Comparison of ENCODE assay signal across 8 cellular contexts in genomic region chr3:133038731-133039398, GRCh38. TPM values are rescaled to one million over a fixed set of nuclear protein-coding genes. Genes with fewer than 3 reads are reported as not detected.
A peak's percentile ranks its signal among the peaks of the same experiment; 100 is the strongest.
DNase-seq lines count a peak whose midpoint lies in the region; ATAC-seq and TF ChIP-seq lines count a peak whose summit lies in the region.

No MANE protein-coding gene starts in this region.

- H3K79me1 ChIP-seq in mesendoderm (ENCODE audit: low read length) = no peaks in the 10 kb centered on the region

- peak overlapping the region; percentile 86 for H3K4me3 ChIP-seq in mesendoderm (ENCODE audit: low read length)
- peak overlapping the region; percentile 68 to 87 (median 84) for H3K4me3 ChIP-seq in upper lobe of left lung

- no peak overlapping the region for H2BK5ac ChIP-seq in mesendoderm (ENCODE audit: low read length)

- ATAC-seq in upper lobe of left lung (ENCODE audit: low FRiP score in 2 of 2) (peak in 1 of 2 donors; percentile 63), GM21576 (IDR thresholded peaks at IDR 0.05; ENCODE audit: unreplicated experiment) (no peak)
- no peak for ATAC-seq in naive thymus-derived CD8-positive, alpha-beta T cell

- no peak for TF ChIP-seq POLR2A in upper lobe of left lung (IDR thresholded peaks at IDR 0.05)

- peak; percentile 57 for DNase-seq in D341Med (ENCODE audit: low spot score)
- peak; percentile 25 for DNase-seq in LHCN-M2 (ENCODE audit: low read depth)
- peak; percentile 69 for DNase-seq in mesendoderm
- peak; percentile 26 to 86 for DNase-seq in upper lobe of left lung
- DNase-seq in naive thymus-derived CD8-positive, alpha-beta T cell = no peak
- DNase-seq in KG1 (lab: John Stamatoyannopoulos, UW) = no peak

- no peak overlapping the region for H2BK15ac ChIP-seq in mesendoderm (replicated peaks; ENCODE audit: low read depth)

- TF ChIP-seq EP300 in upper lobe of left lung (IDR thresholded peaks at IDR 0.05) = no peak

- WGBS in mesendoderm (ENCODE audit: extremely low coverage, insufficient coverage, low lambda C conversion rate) = no CpG with 5 or more reads among the region's 32 CpGs
- 3 to 11% methylated on average over 18 to 32 of the region's 32 CpGs for WGBS in upper lobe of left lung, 2 donors

- H3K79me2 ChIP-seq in mesendoderm (ENCODE audit: control insufficient read depth, insufficient read depth, low read length) = no peaks in the 10 kb centered on the region

- H3K4ac ChIP-seq in mesendoderm (ENCODE audit: low read depth, low read length) = no peak overlapping the region

- H3K9ac ChIP-seq in mesendoderm (ENCODE audit: low read length) = peak overlapping the region; percentile 71

- no peaks in the 10 kb centered on the region for H3K9me3 Mint-ChIP-seq in dendritic cell treated with granulocyte-macrophage colony-stimulating factor and Interleukin-4, amounts not matched to agents 40 ng/mL and 50 ng/mL, for 4 days
- peaks cover 0 to 4% (median 0%) of the 10 kb centered on the region in 9 donors for H3K9me3 Mint-ChIP-seq in naive thymus-derived CD8-positive, alpha-beta T cell

- H3K4me3 Mint-ChIP-seq in dendritic cell treated with granulocyte-macrophage colony-stimulating factor and Interleukin-4, amounts not matched to agents 40 ng/mL and 50 ng/mL, for 4 days = peak overlapping the region; percentile 66
- H3K4me3 Mint-ChIP-seq in naive thymus-derived CD8-positive, alpha-beta T cell = peak overlapping the region in 4 of 10 donors; percentile 5 to 58 (median 21)

- TF ChIP-seq CTCF in upper lobe of left lung (IDR thresholded peaks at IDR 0.05) = no peak

- H4K8ac ChIP-seq in mesendoderm (ENCODE audit: low read depth, low read length) = no peak overlapping the region

- H4K5ac ChIP-seq in mesendoderm (ENCODE audit: low read length) = no peak overlapping the region

- intact Hi-C loops in dendritic cell treated with granulocyte-macrophage colony-stimulating factor and Interleukin-4, amounts not matched to agents 40 ng/mL and 50 ng/mL, for 4 days (cut with micrococcal nuclease) = no loop called here

- H3K27me3 ChIP-seq in mesendoderm (ENCODE audit: insufficient read depth, low read length, poor library complexity) (no peaks in the 10 kb centered on the region), upper lobe of left lung (no peaks in the 10 kb centered on the region)

- no peaks in the 10 kb centered on the region for H3K9me3 ChIP-seq in upper lobe of left lung

- POLR2A ChIA-PET in naive thymus-derived CD8-positive, alpha-beta T cell (lab: Charles Lee) = no interaction called here

- peak overlapping the region; percentile 3 for H3K23ac ChIP-seq in mesendoderm (ENCODE audit: low read length)

- no peak overlapping the region for H2BK120ac ChIP-seq in mesendoderm (ENCODE audit: low read depth, low read length)

- H3K36me3 ChIP-seq in mesendoderm (ENCODE audit: control insufficient read depth, insufficient read depth, low read length) (no peaks in the 10 kb centered on the region), upper lobe of left lung (no peaks in the 10 kb centered on the region)

- H3K27ac ChIP-seq in mesendoderm (ENCODE audit: low read depth, low read length) (no peak overlapping the region), upper lobe of left lung (peak overlapping the region; percentile 49 to 85 (median 64))

- H2AK5ac ChIP-seq in mesendoderm (ENCODE audit: low read length) = no peak overlapping the region

- peaks cover 13% of the 10 kb centered on the region for H3K4me1 Mint-ChIP-seq in dendritic cell treated with granulocyte-macrophage colony-stimulating factor and Interleukin-4, amounts not matched to agents 40 ng/mL and 50 ng/mL, for 4 days (ENCODE audit: low read depth)
- H3K4me1 Mint-ChIP-seq in naive thymus-derived CD8-positive, alpha-beta T cell = peaks cover 2 to 13% (median 6%) of the 10 kb centered on the region in 4 donors

- no peak overlapping the region for H3K27ac Mint-ChIP-seq in dendritic cell treated with granulocyte-macrophage colony-stimulating factor and Interleukin-4, amounts not matched to agents 40 ng/mL and 50 ng/mL, for 4 days
- no peak overlapping the region for H3K27ac Mint-ChIP-seq in naive thymus-derived CD8-positive, alpha-beta T cell

- peak overlapping the region; percentile 76 for H3K4me2 ChIP-seq in mesendoderm (ENCODE audit: low read length)

- no peaks in the 10 kb centered on the region for H3K4me1 ChIP-seq in mesendoderm (ENCODE audit: control insufficient read depth, low read depth, low read length)
- H3K4me1 ChIP-seq in upper lobe of left lung = peaks cover 11 to 21% (median 18%) of the 10 kb centered on the region in 4 donors

- no peaks in the 10 kb centered on the region for H3K36me3 Mint-ChIP-seq in dendritic cell treated with granulocyte-macrophage colony-stimulating factor and Interleukin-4, amounts not matched to agents 40 ng/mL and 50 ng/mL, for 4 days (ENCODE audit: low read depth)
- peaks cover 0 to 5% (median 0%) of the 10 kb centered on the region in 3 donors for H3K36me3 Mint-ChIP-seq in naive thymus-derived CD8-positive, alpha-beta T cell

- H3K18ac ChIP-seq in mesendoderm (ENCODE audit: low read length) = no peak overlapping the region

- H3K27me3 Mint-ChIP-seq in dendritic cell treated with granulocyte-macrophage colony-stimulating factor and Interleukin-4, amounts not matched to agents 40 ng/mL and 50 ng/mL, for 4 days = peaks cover 54% of the 10 kb centered on the region
- H3K27me3 Mint-ChIP-seq in naive thymus-derived CD8-positive, alpha-beta T cell = peaks cover 23 to 68% (median 39%) of the 10 kb centered on the region in 5 donors

- peak overlapping the region; percentile 94 for H3K56ac ChIP-seq in mesendoderm (ENCODE audit: low read length)

RNA-seq across cellular contexts. Expression of gene TMEM108, which starts 0.7 kb away (rescaled TPM):
- total RNA-seq in LHCN-M2 (2014; rRNA removed) (5.8 and 9.4 TPM in 2 replicates), upper lobe of left lung (10 to 100 TPM in 3 of 6 donors, 1 to 10 TPM in 3; 3.1 to 13.0 (median 7.9) TPM)
- polyA plus RNA-seq in LHCN-M2 (2012) = 22.1 TPM
- 6.1 TPM for polyA plus RNA-seq in mesendoderm (2013, experiment 1 of 2)
- 6.8 TPM for polyA plus RNA-seq in mesendoderm (2013, experiment 2 of 2)
- not detected for total RNA-seq in naive thymus-derived CD8-positive, alpha-beta T cell
- not detected for polyA plus RNA-seq in naive thymus-derived CD8-positive, alpha-beta T cell

Comparison
In these comparisons a context has a peak if more than half of its experiments do, and no peak if none do; other contexts are left out.
1. DNase-seq: peak in D341Med (single experiment), LHCN-M2 (single experiment), mesendoderm (single experiment) and upper lobe of left lung (2 of 2); none in naive thymus-derived CD8-positive, alpha-beta T cell (0 of 10) and KG1 (single experiment).